In genomic region chr13:52454825-52455676, GRCh38 we compare ENCODE assay signal across 1 cellular context.
TF ChIP-seq lines count a peak whose summit lies in the region.

A gene with protein sequence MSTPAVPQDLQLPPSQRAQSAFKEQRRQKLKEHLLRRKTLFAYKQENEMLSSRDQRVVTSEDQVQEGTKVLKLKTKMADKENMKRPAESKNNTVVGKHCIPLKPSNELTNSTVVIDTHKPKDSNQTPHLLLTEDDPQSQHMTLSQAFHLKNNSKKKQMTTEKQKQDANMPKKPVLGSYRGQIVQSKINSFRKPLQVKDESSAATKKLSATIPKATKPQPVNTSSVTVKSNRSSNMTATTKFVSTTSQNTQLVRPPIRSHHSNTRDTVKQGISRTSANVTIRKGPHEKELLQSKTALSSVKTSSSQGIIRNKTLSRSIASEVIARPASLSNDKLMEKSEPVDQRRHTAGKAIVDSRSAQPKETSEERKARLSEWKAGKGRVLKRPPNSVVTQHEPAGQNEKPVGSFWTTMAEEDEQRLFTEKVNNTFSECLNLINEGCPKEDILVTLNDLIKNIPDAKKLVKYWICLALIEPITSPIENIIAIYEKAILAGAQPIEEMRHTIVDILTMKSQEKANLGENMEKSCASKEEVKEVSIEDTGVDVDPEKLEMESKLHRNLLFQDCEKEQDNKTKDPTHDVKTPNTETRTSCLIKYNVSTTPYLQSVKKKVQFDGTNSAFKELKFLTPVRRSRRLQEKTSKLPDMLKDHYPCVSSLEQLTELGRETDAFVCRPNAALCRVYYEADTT (plus strand): TSS chr13:52455478. CDS start chr13:52455557, 79 bp downstream.

TF ChIP-seq in HepG2, 621 proteins besides CTCF, POLR2A, EP300 and RAD21 (continued from another document and continues in another):
- TF ChIP-seq, protein P1, sequence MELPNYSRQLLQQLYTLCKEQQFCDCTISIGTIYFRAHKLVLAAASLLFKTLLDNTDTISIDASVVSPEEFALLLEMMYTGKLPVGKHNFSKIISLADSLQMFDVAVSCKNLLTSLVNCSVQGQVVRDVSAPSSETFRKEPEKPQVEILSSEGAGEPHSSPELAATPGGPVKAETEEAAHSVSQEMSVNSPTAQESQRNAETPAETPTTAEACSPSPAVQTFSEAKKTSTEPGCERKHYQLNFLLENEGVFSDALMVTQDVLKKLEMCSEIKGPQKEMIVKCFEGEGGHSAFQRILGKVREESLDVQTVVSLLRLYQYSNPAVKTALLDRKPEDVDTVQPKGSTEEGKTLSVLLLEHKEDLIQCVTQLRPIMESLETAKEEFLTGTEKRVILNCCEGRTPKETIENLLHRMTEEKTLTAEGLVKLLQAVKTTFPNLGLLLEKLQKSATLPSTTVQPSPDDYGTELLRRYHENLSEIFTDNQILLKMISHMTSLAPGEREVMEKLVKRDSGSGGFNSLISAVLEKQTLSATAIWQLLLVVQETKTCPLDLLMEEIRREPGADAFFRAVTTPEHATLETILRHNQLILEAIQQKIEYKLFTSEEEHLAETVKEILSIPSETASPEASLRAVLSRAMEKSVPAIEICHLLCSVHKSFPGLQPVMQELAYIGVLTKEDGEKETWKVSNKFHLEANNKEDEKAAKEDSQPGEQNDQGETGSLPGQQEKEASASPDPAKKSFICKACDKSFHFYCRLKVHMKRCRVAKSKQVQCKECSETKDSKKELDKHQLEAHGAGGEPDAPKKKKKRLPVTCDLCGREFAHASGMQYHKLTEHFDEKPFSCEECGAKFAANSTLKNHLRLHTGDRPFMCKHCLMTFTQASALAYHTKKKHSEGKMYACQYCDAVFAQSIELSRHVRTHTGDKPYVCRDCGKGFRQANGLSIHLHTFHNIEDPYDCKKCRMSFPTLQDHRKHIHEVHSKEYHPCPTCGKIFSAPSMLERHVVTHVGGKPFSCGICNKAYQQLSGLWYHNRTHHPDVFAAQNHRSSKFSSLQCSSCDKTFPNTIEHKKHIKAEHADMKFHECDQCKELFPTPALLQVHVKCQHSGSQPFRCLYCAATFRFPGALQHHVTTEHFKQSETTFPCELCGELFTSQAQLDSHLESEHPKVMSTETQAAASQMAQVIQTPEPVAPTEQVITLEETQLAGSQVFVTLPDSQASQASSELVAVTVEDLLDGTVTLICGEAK (IDR thresholded peaks at IDR 0.05) = no peak
- TF ChIP-seq, protein P1 (CRISPR knock-in tag; IDR thresholded peaks at IDR 0.05) = no peak; the same call in 1 of the 2 replicates
- TF ChIP-seq PHF8 (CRISPR knock-in tag; IDR thresholded peaks at IDR 0.05) (peak; percentile 96), KLF15 (CRISPR knock-in tag; IDR thresholded peaks at IDR 0.05; ENCODE audit: borderline replicate concordance) (peak; percentile 47; the same call in 1 of the 2 replicates), JUN (CRISPR knock-in tag; IDR thresholded peaks at IDR 0.05) (no peak), DZIP1 (CRISPR knock-in tag; IDR thresholded peaks at IDR 0.05) (peak; percentile 68; the same call in 1 of the 2 replicates), KLF16 (CRISPR knock-in tag; IDR thresholded peaks at IDR 0.05) (0 out of 4 replicates have a peak, but pooled peaks of 1 of the 2 experiments have one; percentile 18), NFYC (CRISPR knock-in tag; IDR thresholded peaks at IDR 0.05) (peak; percentile 92), BRD4 (CRISPR knock-in tag; IDR thresholded peaks at IDR 0.05) (no peak; the same call in 1 of the 2 replicates), HMGXB3 (CRISPR knock-in tag; IDR thresholded peaks at IDR 0.05; ENCODE audit: borderline replicate concordance) (no peak), ZNF33A (CRISPR knock-in tag; IDR thresholded peaks at IDR 0.05; ENCODE audit: borderline replicate concordance) (no peak), PBX2 (CRISPR knock-in tag; IDR thresholded peaks at IDR 0.05) (no peak), JARID2 (CRISPR knock-in tag; IDR thresholded peaks at IDR 0.05; ENCODE audit: insufficient replicate concordance) (no peak), ZSCAN29 (CRISPR knock-in tag; conservative IDR thresholded peaks at IDR 0.05) (0 out of 2 replicates have a peak, but pooled peaks have one; percentile 37), ZNF530 (CRISPR knock-in tag; IDR thresholded peaks at IDR 0.05; ENCODE audit: low read depth) (no peak), BHLHE40 (IDR thresholded peaks at IDR 0.05; ENCODE audit: low read length) (no peak), POGZ (CRISPR knock-in tag; IDR thresholded peaks at IDR 0.05) (peak; percentile 94), ZFP1 (CRISPR knock-in tag; IDR thresholded peaks at IDR 0.05) (peak; percentile 42; the same call in 1 of the 2 replicates), ETV5 (CRISPR knock-in tag; IDR thresholded peaks at IDR 0.05; ENCODE audit: borderline replicate concordance) (peak; percentile 5; the same call in 1 of the 2 replicates), ZNF768 (CRISPR knock-in tag; IDR thresholded peaks at IDR 0.05) (peak; percentile 36; the same call in 1 of the 2 replicates), ARID4A (CRISPR knock-in tag; IDR thresholded peaks at IDR 0.05; ENCODE audit: borderline replicate concordance) (peak; percentile 88), XBP1 (CRISPR knock-in tag; IDR thresholded peaks at IDR 0.05) (no peak), RFXAP (CRISPR knock-in tag; IDR thresholded peaks at IDR 0.05; ENCODE audit: borderline replicate concordance) (peak; percentile 99), SSRP1 (CRISPR knock-in tag; IDR thresholded peaks at IDR 0.05) (no peak), FOXK1 (CRISPR knock-in tag; IDR thresholded peaks at IDR 0.05; ENCODE audit: borderline replicate concordance, low read depth) (peak; percentile 83; the same call in 1 of the 2 replicates), ZNF891 (CRISPR knock-in tag; IDR thresholded peaks at IDR 0.05) (peak; percentile 65), MEIS1 (CRISPR knock-in tag; IDR thresholded peaks at IDR 0.05; ENCODE audit: borderline replicate concordance) (no peak), ADNP (CRISPR knock-in tag; IDR thresholded peaks at IDR 0.05) (no peak), CBX1 (IDR thresholded peaks at IDR 0.05; ENCODE audit: low read depth) (peak; percentile 54)
